19 cellular contexts compared by ENCODE assay signal in the genomic region with DNA sequence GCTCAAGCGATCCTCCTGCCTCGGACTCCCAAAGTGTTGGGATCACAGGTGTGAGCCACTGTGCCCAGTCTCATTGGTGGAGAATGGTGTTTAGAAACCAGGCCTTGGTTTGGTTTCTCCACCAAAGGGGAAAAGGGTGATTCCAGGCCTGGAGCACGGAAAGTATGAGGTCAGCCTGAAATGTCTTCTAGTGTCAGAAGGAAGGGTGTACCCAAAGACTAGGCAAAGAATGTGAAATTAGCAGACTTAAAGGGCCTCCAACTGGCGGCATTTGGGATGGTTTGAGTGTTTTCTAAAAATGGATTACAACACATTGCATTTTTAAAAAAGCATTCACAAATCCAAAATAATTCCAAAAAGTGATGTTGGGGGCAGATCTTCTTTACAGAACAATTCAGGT.
"Had no signal": no experiment of that assay in that cellular context is flagged by ENCODE, and none has a peak within 500 bp of the region (broad histone marks: within the 10 kb centered on the region; RNA-seq: fewer than 3 reads in every experiment).

No MANE protein-coding gene starts in this region.

- H3K9me3 Mint-ChIP-seq: naive thymus-derived CD4-positive, alpha-beta T cell; nephron progenitor cell; stimulated activated memory B cell treated with anti-CD40 and anti-IgM and Interleukin-4, amounts not matched to agents 10 μg/mL and 1 μg/mL and 100 μg/mL, for 72 hours; stimulated activated naive CD8-positive, alpha-beta T cell treated with anti-CD3 and anti-CD28 coated beads, Interleukin-15, Interleukin-2, amounts not matched to agents 100 ng/mL and 50 ng/mL, for 24 hours had no signal

- DNase-seq: dermis blood vessel endothelial cell; esophagus squamous epithelium; gastrocnemius medialis; heart right ventricle; hypothalamus; kidney glomerular epithelial cell; naive thymus-derived CD4-positive, alpha-beta T cell; nephron progenitor cell; psoas muscle; retina; stimulated activated CD4-positive, alpha-beta T cell treated with anti-CD3 and anti-CD28 coated beads, Interleukin-15, amount 100 ng/mL, for 24 hours; stimulated activated CD4-positive, alpha-beta T cell treated with anti-CD3 and anti-CD28 coated beads, Interleukin-1b, Interleukin-23, amount 100 ng/mL, for 48 hours; stimulated activated CD4-positive, alpha-beta T cell treated with anti-CD3 and anti-CD28 coated beads, Interleukin-4, amount 100 ng/mL, for 24 hours; tibial artery; upper lobe of left lung; uterus had no signal

- H3K27me3 ChIP-seq: gastrocnemius medialis, right lobe of liver, tibial artery, upper lobe of left lung, uterus had no signal

- H3K4me3 ChIP-seq: esophagus squamous epithelium, gastrocnemius medialis, heart right ventricle, psoas muscle, right lobe of liver, tibial artery, upper lobe of left lung, uterus had no signal

- H3K4me3 Mint-ChIP-seq: naive thymus-derived CD4-positive, alpha-beta T cell; nephron progenitor cell; stimulated activated memory B cell treated with anti-CD40 and anti-IgM and Interleukin-4, amounts not matched to agents 10 μg/mL and 1 μg/mL and 100 μg/mL, for 72 hours; stimulated activated naive CD8-positive, alpha-beta T cell treated with anti-CD3 and anti-CD28 coated beads, Interleukin-15, Interleukin-2, amounts not matched to agents 100 ng/mL and 50 ng/mL, for 24 hours had no signal

- ATAC-seq: gastrocnemius medialis; heart right ventricle; naive thymus-derived CD4-positive, alpha-beta T cell; psoas muscle; stimulated activated memory B cell treated with anti-CD40 and anti-IgM and Interleukin-4, amounts not matched to agents 10 μg/mL and 1 μg/mL and 100 μg/mL, for 72 hours had no signal

- H3K9me3 ChIP-seq: esophagus squamous epithelium, gastrocnemius medialis, heart right ventricle, psoas muscle, right lobe of liver, tibial artery, upper lobe of left lung, uterus had no signal

- H3K27ac ChIP-seq: esophagus squamous epithelium, gastrocnemius medialis, heart right ventricle, psoas muscle, right lobe of liver, tibial artery, upper lobe of left lung, uterus had no signal

- H3K4me1 ChIP-seq: gastrocnemius medialis, psoas muscle, right lobe of liver, tibial artery, uterus had no signal

- H3K27ac Mint-ChIP-seq: naive thymus-derived CD4-positive, alpha-beta T cell; nephron progenitor cell; stimulated activated memory B cell treated with anti-CD40 and anti-IgM and Interleukin-4, amounts not matched to agents 10 μg/mL and 1 μg/mL and 100 μg/mL, for 72 hours; stimulated activated naive CD8-positive, alpha-beta T cell treated with anti-CD3 and anti-CD28 coated beads, Interleukin-15, Interleukin-2, amounts not matched to agents 100 ng/mL and 50 ng/mL, for 24 hours had no signal

- H3K36me3 ChIP-seq: esophagus squamous epithelium, gastrocnemius medialis, heart right ventricle, right lobe of liver, tibial artery, upper lobe of left lung, uterus had no signal

- H3K36me3 Mint-ChIP-seq: naive thymus-derived CD4-positive, alpha-beta T cell; stimulated activated memory B cell treated with anti-CD40 and anti-IgM and Interleukin-4, amounts not matched to agents 10 μg/mL and 1 μg/mL and 100 μg/mL, for 72 hours had no signal
